Comparison of ENCODE assay signal across 11 cellular contexts in the genomic region with DNA sequence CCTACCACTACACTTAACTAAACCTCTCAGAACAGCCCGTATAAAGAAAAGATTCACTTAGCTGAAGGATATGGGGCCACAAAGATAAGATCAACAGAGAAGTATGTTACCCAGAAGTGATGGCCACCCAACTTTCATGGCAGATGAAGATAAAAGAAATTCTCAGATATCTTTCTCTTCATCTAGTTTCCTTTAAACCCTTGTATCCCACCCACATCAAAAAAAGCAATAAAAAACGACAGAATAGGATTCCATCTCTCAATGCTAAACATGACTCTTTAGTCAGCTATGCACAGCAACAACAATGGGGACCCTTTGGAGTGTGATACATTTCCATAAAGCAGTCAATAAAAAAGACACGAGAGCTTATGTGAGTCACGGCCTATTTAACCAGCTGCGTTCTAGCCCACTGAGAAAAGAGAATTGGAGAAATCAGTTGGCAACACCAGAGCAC.
A peak's percentile ranks its signal among the peaks of the same experiment; 100 is the strongest.
DNase-seq lines count a peak whose midpoint lies in the region; ATAC-seq and TF ChIP-seq lines count a peak whose summit lies in the region.
"Had no signal": no experiment of that assay in that cellular context is flagged by ENCODE, and none has a peak within 500 bp of the region (broad histone marks: within the 10 kb centered on the region; RNA-seq: fewer than 3 reads in every experiment).

No MANE protein-coding gene starts in this region.

- DNase-seq in activated CD4-positive, CD25-positive, alpha-beta regulatory T cell treated with anti-CD3 and anti-CD28 coated beads, Interleukin-2, amount 50 U/mL, for 72 hours, result no peak
- peak; percentile 82 for DNase-seq in NCI-H1092 treated with DMSO at 0.1 percent for 48 hours (lab: John Stamatoyannopoulos, UW)
- DNase-seq in activated CD8-positive, alpha-beta T cell treated with anti-CD3 and anti-CD28 coated beads for 36 hours, result peak; percentile 12
- no peak for DNase-seq in neuronal stem cell (ENCODE audit: low spot score)
- no peak for DNase-seq in dorsolateral prefrontal cortex
- no peak for DNase-seq in SW 1271 (lab: John Stamatoyannopoulos, UW)
- DNase-seq: AML-193 had no signal

- H2BK120ac ChIP-seq in neuronal stem cell (ENCODE audit: low read depth, low read length), result no peak overlapping the region

- no CpG with 5 or more reads among the region's 5 CpGs for WGBS in neuronal stem cell (ENCODE audit: extremely low coverage in 2 of 2, insufficient read length in 2 of 2, insufficient replicate concordance in 1 of 2), 2 donors

- TF ChIP-seq CTCF in activated CD8-positive, alpha-beta T cell treated with anti-CD3 and anti-CD28 coated beads for 36 hours (IDR thresholded peaks at IDR 0.05), result no peak
- TF ChIP-seq CTCF in dorsolateral prefrontal cortex (IDR thresholded peaks at IDR 0.05 in 54 of 56, conservative IDR thresholded peaks at IDR 0.05 in 2 of 56; ENCODE audit: low read depth in 1 of 56, partially characterized antibody in 56 of 56), result no peak

- no peak overlapping the region for H3K27ac Mint-ChIP-seq in activated CD8-positive, alpha-beta T cell treated with anti-CD3 and anti-CD28 coated beads for 36 hours
- H3K27ac Mint-ChIP-seq: stimulated activated memory B cell treated with anti-CD40 and anti-IgM and Interleukin-4, amounts not matched to agents 10 μg/mL and 1 μg/mL and 100 μg/mL, for 72 hours had no signal

- no peaks in the 10 kb centered on the region for H3K79me1 ChIP-seq in neuronal stem cell (ENCODE audit: low read depth, low read length)

- H3K4me3 Mint-ChIP-seq in activated CD8-positive, alpha-beta T cell treated with anti-CD3 and anti-CD28 coated beads for 36 hours, result no peak overlapping the region
- H3K4me3 Mint-ChIP-seq: stimulated activated memory B cell treated with anti-CD40 and anti-IgM and Interleukin-4, amounts not matched to agents 10 μg/mL and 1 μg/mL and 100 μg/mL, for 72 hours had no signal

- H3K4me3 ChIP-seq in neuronal stem cell (ENCODE audit: low read length in 2 of 2), result no peak overlapping the region
- H3K4me3 ChIP-seq in dorsolateral prefrontal cortex, result no peak overlapping the region
- H3K4me3 ChIP-seq: prostate gland had no signal

- no peak overlapping the region for H4K8ac ChIP-seq in neuronal stem cell (ENCODE audit: low read depth, low read length)

- H3K4me1 Mint-ChIP-seq in activated CD8-positive, alpha-beta T cell treated with anti-CD3 and anti-CD28 coated beads for 36 hours (ENCODE audit: low read depth), result peaks cover 36% of the 10 kb centered on the region

- peaks cover 21% of the 10 kb centered on the region for H3K36me3 Mint-ChIP-seq in activated CD8-positive, alpha-beta T cell treated with anti-CD3 and anti-CD28 coated beads for 36 hours (ENCODE audit: low read depth)
- H3K36me3 Mint-ChIP-seq: stimulated activated memory B cell treated with anti-CD40 and anti-IgM and Interleukin-4, amounts not matched to agents 10 μg/mL and 1 μg/mL and 100 μg/mL, for 72 hours had no signal

- no peak overlapping the region for H4K91ac ChIP-seq in neuronal stem cell (ENCODE audit: low read depth, low read length, poor library complexity)

- no peak overlapping the region for H2BK15ac ChIP-seq in neuronal stem cell (ENCODE audit: low read length)

- no peak overlapping the region for H3K4me2 ChIP-seq in neuronal stem cell (ENCODE audit: insufficient read depth, low read length, poor library complexity, severe bottlenecking)

- intact Hi-C loops in activated CD8-positive, alpha-beta T cell treated with anti-CD3 and anti-CD28 coated beads for 36 hours (cut with micrococcal nuclease), result no loop called here
- intact Hi-C loops in dorsolateral prefrontal cortex (cut with DNase I), result no loop called here

- H3K14ac ChIP-seq in neuronal stem cell (ENCODE audit: low read length), result no peak overlapping the region

- no peaks in the 10 kb centered on the region for H3K36me3 ChIP-seq in neuronal stem cell (replicated peaks in 1 of 2; ENCODE audit: control insufficient read depth in 2 of 2, insufficient read depth in 2 of 2, low read length in 2 of 2)
- H3K36me3 ChIP-seq: prostate gland had no signal

- CTCF ChIA-PET in activated CD8-positive, alpha-beta T cell treated with anti-CD3 and anti-CD28 coated beads for 36 hours (lab: Charles Lee), result interaction anchor here (1.1 to 1.7 kb wide), 4 partner anchors 9 to 442 kb away, joined by 3 to 4 read pairs (median 4); no protein-coding TSS in a partner anchor

- no peak overlapping the region for H2AK5ac ChIP-seq in neuronal stem cell (ENCODE audit: low read depth, low read length)

- POLR2A ChIA-PET in activated CD8-positive, alpha-beta T cell treated with anti-CD3 and anti-CD28 coated beads for 36 hours (lab: Charles Lee), result no interaction called here

- H2AFZ ChIP-seq in neuronal stem cell (ENCODE audit: low read length), result no peak overlapping the region

- no peak overlapping the region for H3K23ac ChIP-seq in neuronal stem cell (ENCODE audit: low read depth, low read length, poor library complexity)

- ATAC-seq in activated CD4-positive, CD25-positive, alpha-beta regulatory T cell treated with anti-CD3 and anti-CD28 coated beads, Interleukin-2, amount 50 U/mL, for 24 hours, result peak; percentile 13 to 30
- peak; percentile 82 for ATAC-seq in activated CD8-positive, alpha-beta T cell treated with anti-CD3 and anti-CD28 coated beads for 36 hours
- ATAC-seq in HG02840 (IDR thresholded peaks at IDR 0.05; ENCODE audit: low FRiP score, unreplicated experiment), result no peak
- ATAC-seq: stimulated activated memory B cell treated with anti-CD40 and anti-IgM and Interleukin-4, amounts not matched to agents 10 μg/mL and 1 μg/mL and 100 μg/mL, for 72 hours had no signal

- H3K9me3 ChIP-seq in neuronal stem cell (replicated peaks in 1 of 2; ENCODE audit: control insufficient read depth in 2 of 2, insufficient read depth in 1 of 2, low read depth in 1 of 2, low read length in 2 of 2), result no peaks in the 10 kb centered on the region
- H3K9me3 ChIP-seq: prostate gland had no signal

- no peak overlapping the region for H2BK12ac ChIP-seq in neuronal stem cell (ENCODE audit: low read length)

- H3K18ac ChIP-seq in neuronal stem cell (ENCODE audit: low read length), result no peak overlapping the region

- H3K27ac ChIP-seq in neuronal stem cell (replicated peaks; ENCODE audit: low read length) (peak overlapping the region; percentile 15), dorsolateral prefrontal cortex (no peak overlapping the region)
- H3K27ac ChIP-seq: prostate gland had no signal

- no peak overlapping the region for H3K9ac ChIP-seq in neuronal stem cell (ENCODE audit: low read depth, low read length, poor library complexity)

- H3K4me1 ChIP-seq in neuronal stem cell (ENCODE audit: control insufficient read depth in 2 of 2, insufficient read depth in 1 of 2, low read depth in 1 of 2, low read length in 2 of 2), result peaks cover 3 to 9% of the 10 kb centered on the region in 2 donors
- H3K4me1 ChIP-seq: prostate gland had no signal

- H3K4ac ChIP-seq in neuronal stem cell (ENCODE audit: low read length), result no peak overlapping the region

- H3K9me3 Mint-ChIP-seq in activated CD8-positive, alpha-beta T cell treated with anti-CD3 and anti-CD28 coated beads for 36 hours, result no peaks in the 10 kb centered on the region
- H3K9me3 Mint-ChIP-seq: stimulated activated memory B cell treated with anti-CD40 and anti-IgM and Interleukin-4, amounts not matched to agents 10 μg/mL and 1 μg/mL and 100 μg/mL, for 72 hours had no signal

- no peaks in the 10 kb centered on the region for H3K27me3 Mint-ChIP-seq in activated CD8-positive, alpha-beta T cell treated with anti-CD3 and anti-CD28 coated beads for 36 hours

- no peak overlapping the region for H2BK5ac ChIP-seq in neuronal stem cell (ENCODE audit: low read length)

- H3K27me3 ChIP-seq in neuronal stem cell (ENCODE audit: control insufficient read depth in 3 of 3, insufficient read depth in 3 of 3, low read depth in 1 of 3, low read length in 3 of 3) (peaks cover 0 to 21% (median 0%) of the 10 kb centered on the region in 3 experiments), dorsolateral prefrontal cortex (peaks cover 0 to 89% (median 36%) of the 10 kb centered on the region in 45 donors)

Comparison
In these comparisons a context has a peak if more than half of its experiments do, and no peak if none do; other contexts are left out.
1. DNase-seq: peak in NCI-H1092 treated with DMSO at 0.1 percent for 48 hours (single experiment) and activated CD8-positive, alpha-beta T cell treated with anti-CD3 and anti-CD28 coated beads for 36 hours (single experiment); none in activated CD4-positive, CD25-positive, alpha-beta regulatory T cell treated with anti-CD3 and anti-CD28 coated beads, Interleukin-2, amount 50 U/mL, for 72 hours (single experiment), neuronal stem cell (single experiment), dorsolateral prefrontal cortex (0 of 10) and SW 1271 (0 of 2).